9 cellular contexts compared by ENCODE assay signal in the genomic region with DNA sequence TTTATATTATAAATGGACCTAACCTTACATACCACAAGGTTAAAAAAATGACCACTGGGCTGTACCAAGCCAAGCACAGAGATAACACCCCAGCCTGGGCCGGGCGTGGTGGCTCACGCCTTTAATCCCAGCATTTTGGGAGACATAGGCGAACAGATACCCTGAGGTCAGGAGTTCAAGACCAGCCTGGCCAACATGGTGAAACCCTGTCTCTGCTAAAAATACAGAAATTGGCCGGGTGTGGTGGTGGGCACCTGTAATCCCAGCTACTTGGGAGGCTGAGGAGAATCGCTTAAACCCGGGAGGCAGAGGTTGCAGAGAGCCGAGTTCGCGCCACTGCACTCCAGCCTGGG. TPM values are rescaled to one million over a fixed set of nuclear protein-coding genes. Genes with fewer than 3 reads are reported as not detected.
DNase-seq lines count a peak whose midpoint lies in the region; ATAC-seq, FAIRE-seq and TF ChIP-seq lines count a peak whose summit lies in the region.
"Not testable (repeated sequence)": the region's sequence is repeated elsewhere in the genome, so short reads cannot be mapped to it uniquely, and the experiment has no call there.
"Had no signal": no experiment of that assay in that cellular context is flagged by ENCODE, and none has a peak within 500 bp of the region (broad histone marks: within the 10 kb centered on the region; RNA-seq: fewer than 3 reads in every experiment).

No MANE protein-coding gene starts in this region.

- TF ChIP-seq RAD21 in A549 (conservative IDR thresholded peaks at IDR 0.05 in 1 of 2, IDR thresholded peaks at IDR 0.05 in 1 of 2), result not testable (repeated sequence)

- H3K27me3 Mint-ChIP-seq in activated naive CD8-positive, alpha-beta T cell treated with anti-CD3 and anti-CD28 coated beads, Interleukin-2, amount 10 ng/mL, durations not matched to agents 7 days and 5 days; effector memory CD8-positive, alpha-beta T cell; stimulated activated memory B cell treated with anti-CD40 and anti-IgM and Interleukin-4, amounts not matched to agents 10 μg/mL and 1 μg/mL and 100 μg/mL, for 72 hours: not testable (repeated sequence)
- peaks cover 13% of the 10 kb centered on the region for H3K27me3 Mint-ChIP-seq in nephron (ENCODE audit: low read depth)

- H3K36me3 ChIP-seq in H7 (replicated peaks; ENCODE audit: control insufficient read depth, insufficient read depth, low read length), result not testable (repeated sequence)
- H3K36me3 ChIP-seq in SJCRH30, result peaks cover 34% of the 10 kb centered on the region
- H3K36me3 ChIP-seq in iPS-18a (ENCODE audit: control insufficient read depth, low read depth, low read length), result peaks cover 26% of the 10 kb centered on the region

- DNase-seq in A549 (ENCODE audit: low read depth in 1 of 2, low spot score in 1 of 2); H7; SJCRH30; activated naive CD8-positive, alpha-beta T cell treated with anti-CD3 and anti-CD28 coated beads, Interleukin-2, amount 10 ng/mL, durations not matched to agents 7 days and 5 days; effector memory CD8-positive, alpha-beta T cell: not testable (repeated sequence)

- H3K9me3 Mint-ChIP-seq in activated naive CD8-positive, alpha-beta T cell treated with anti-CD3 and anti-CD28 coated beads, Interleukin-2, amount 10 ng/mL, durations not matched to agents 7 days and 5 days, result peaks cover 29% of the 10 kb centered on the region
- not testable (repeated sequence) for H3K9me3 Mint-ChIP-seq in effector memory CD8-positive, alpha-beta T cell
- peaks cover 35% of the 10 kb centered on the region for H3K9me3 Mint-ChIP-seq in nephron
- H3K9me3 Mint-ChIP-seq in stimulated activated memory B cell treated with anti-CD40 and anti-IgM and Interleukin-4, amounts not matched to agents 10 μg/mL and 1 μg/mL and 100 μg/mL, for 72 hours, result peaks cover 10% of the 10 kb centered on the region

- WGBS in A549 (ENCODE audit: missing lambda C conversion rate), result 21% methylated on average over 8 of the region's 10 CpGs

- H3K4me2 ChIP-seq in A549, result peak overlapping the region; percentile 72

- TF ChIP-seq EP300 in A549 (IDR thresholded peaks at IDR 0.05), result not testable (repeated sequence)

- peak overlapping the region; percentile 69 for H3K4me3 ChIP-seq in A549
- H3K4me3 ChIP-seq in H7 (ENCODE audit: insufficient read depth, low read depth, low read length), result peak overlapping the region; percentile 22
- H3K4me3 ChIP-seq in SJCRH30, result peak overlapping the region; percentile 72
- H3K4me3 ChIP-seq in iPS-18a (ENCODE audit: low read length), result peak overlapping the region; percentile 70

- not testable (repeated sequence) for TF ChIP-seq CTCF in A549 (IDR thresholded peaks at IDR 0.05); nephron (IDR thresholded peaks at IDR 0.05; ENCODE audit: unreplicated experiment in 3 of 3)

- H3K4me3 Mint-ChIP-seq in activated naive CD8-positive, alpha-beta T cell treated with anti-CD3 and anti-CD28 coated beads, Interleukin-2, amount 10 ng/mL, durations not matched to agents 7 days and 5 days, result peak overlapping the region; percentile 99
- peak overlapping the region; percentile 98 to 100 for H3K4me3 Mint-ChIP-seq in effector memory CD8-positive, alpha-beta T cell
- H3K4me3 Mint-ChIP-seq in nephron, result peak overlapping the region; percentile 98 to 100 (median 99)
- peak overlapping the region; percentile 100 for H3K4me3 Mint-ChIP-seq in stimulated activated memory B cell treated with anti-CD40 and anti-IgM and Interleukin-4, amounts not matched to agents 10 μg/mL and 1 μg/mL and 100 μg/mL, for 72 hours

- not testable (repeated sequence) for FAIRE-seq in A549 (lab: Jason Lieb, UNC)

- not testable (repeated sequence) for H3K27me3 ChIP-seq in H7 (ENCODE audit: control insufficient read depth, insufficient read depth, low read length); SJCRH30; iPS-18a (ENCODE audit: control insufficient read depth, insufficient read depth, low read length)

- H3K9me3 ChIP-seq in A549, result peaks cover 32% of the 10 kb centered on the region
- H3K9me3 ChIP-seq in SJCRH30 (replicated peaks), result peaks cover 17% of the 10 kb centered on the region
- H3K9me3 ChIP-seq in iPS-18a (ENCODE audit: control insufficient read depth, low read depth, low read length), result not testable (repeated sequence)

- not testable (repeated sequence) for TF ChIP-seq POLR2A in A549 (IDR thresholded peaks at IDR 0.05; ENCODE audit: low read length)

- ATAC-seq in A549; activated naive CD8-positive, alpha-beta T cell treated with anti-CD3 and anti-CD28 coated beads, Interleukin-2, amount 10 ng/mL, durations not matched to agents 7 days and 5 days (ENCODE audit: low read depth); effector memory CD8-positive, alpha-beta T cell (replicated peaks); stimulated activated memory B cell treated with anti-CD40 and anti-IgM and Interleukin-4, amounts not matched to agents 10 μg/mL and 1 μg/mL and 100 μg/mL, for 72 hours: not testable (repeated sequence)

- peak overlapping the region; percentile 81 for H3K9ac ChIP-seq in iPS-18a (ENCODE audit: low read length)

- POLR2A ChIA-PET in A549 (lab: Yijun Ruan, JAX), result interaction anchor here (0.6 to 2.0 kb wide), 4 partner anchors 11 to 550 kb away, joined by 3 to 7 read pairs (median 4); a partner anchor contains a TSS
- POLR2A ChIA-PET in activated naive CD8-positive, alpha-beta T cell treated with anti-CD3 and anti-CD28 coated beads, Interleukin-2, amount 10 ng/mL, durations not matched to agents 7 days and 5 days (lab: Charles Lee), result interaction anchor here (0.9 to 2.5 kb wide), 8 partner anchors 13 to 557 kb away, joined by 3 to 33 read pairs (median 4); a partner anchor contains a TSS

- peak overlapping the region; percentile 97 for H3K27ac Mint-ChIP-seq in activated naive CD8-positive, alpha-beta T cell treated with anti-CD3 and anti-CD28 coated beads, Interleukin-2, amount 10 ng/mL, durations not matched to agents 7 days and 5 days
- H3K27ac Mint-ChIP-seq in effector memory CD8-positive, alpha-beta T cell, result peak overlapping the region in 1 of 2 donors; percentile 99
- peak overlapping the region; percentile 100 for H3K27ac Mint-ChIP-seq in nephron
- peak overlapping the region; percentile 94 for H3K27ac Mint-ChIP-seq in stimulated activated memory B cell treated with anti-CD40 and anti-IgM and Interleukin-4, amounts not matched to agents 10 μg/mL and 1 μg/mL and 100 μg/mL, for 72 hours

- H3K27ac ChIP-seq in A549, result peak overlapping the region; percentile 69 to 92
- H3K27ac ChIP-seq in SJCRH30, result peak overlapping the region; percentile 88
- H3K27ac ChIP-seq in iPS-18a (ENCODE audit: low read length), result not testable (repeated sequence)

- H3K4me1 Mint-ChIP-seq in activated naive CD8-positive, alpha-beta T cell treated with anti-CD3 and anti-CD28 coated beads, Interleukin-2, amount 10 ng/mL, durations not matched to agents 7 days and 5 days, result peaks cover 28% of the 10 kb centered on the region
- H3K4me1 Mint-ChIP-seq in effector memory CD8-positive, alpha-beta T cell (ENCODE audit: low read depth in 2 of 2), result peaks cover 32 to 34% of the 10 kb centered on the region in 2 donors
- peaks cover 12% of the 10 kb centered on the region for H3K4me1 Mint-ChIP-seq in nephron
- peaks cover 20% of the 10 kb centered on the region for H3K4me1 Mint-ChIP-seq in stimulated activated memory B cell treated with anti-CD40 and anti-IgM and Interleukin-4, amounts not matched to agents 10 μg/mL and 1 μg/mL and 100 μg/mL, for 72 hours

- not testable (repeated sequence) for H3K4me1 ChIP-seq in A549; SJCRH30; iPS-18a (ENCODE audit: control insufficient read depth, low read depth, low read length)

- CTCF ChIA-PET in A549 (lab: Yijun Ruan, JAX), result interaction anchor here (1.2 kb wide), 1 partner anchor 12 kb away, joined by 3 read pairs; no protein-coding TSS in a partner anchor

- H3K36me3 Mint-ChIP-seq in activated naive CD8-positive, alpha-beta T cell treated with anti-CD3 and anti-CD28 coated beads, Interleukin-2, amount 10 ng/mL, durations not matched to agents 7 days and 5 days, result peaks cover 63% of the 10 kb centered on the region
- H3K36me3 Mint-ChIP-seq in effector memory CD8-positive, alpha-beta T cell (ENCODE audit: insufficient read depth), result peaks cover 33% of the 10 kb centered on the region
- peaks cover 31% of the 10 kb centered on the region for H3K36me3 Mint-ChIP-seq in nephron (ENCODE audit: low read depth)
- H3K36me3 Mint-ChIP-seq in stimulated activated memory B cell treated with anti-CD40 and anti-IgM and Interleukin-4, amounts not matched to agents 10 μg/mL and 1 μg/mL and 100 μg/mL, for 72 hours, result peaks cover 35% of the 10 kb centered on the region

RNA-seq across cellular contexts. Expression of a gene that starts 0.4 kb away (rescaled TPM):
- polyA plus RNA-seq in A549 (2011; rRNA removed) (0.89 and 1.1 TPM in 2 replicates), A549 (2017; fragmentation: RNase III; extraction: RNeasy Plus Mini Kit Qiagen cat#74134 plus additional on column Dnase treatment) (0.96 to 1.3 TPM (median 1.0 TPM) in 3 replicates)
- 0.67 and 0.71 TPM in 2 replicates for polyA plus RNA-seq in A549 (2012; cell fraction: cytosol; rRNA removed)
- 0.95 and 0.97 TPM in 2 replicates for polyA plus RNA-seq in A549 (2012; cell fraction: nucleus; rRNA removed)
- 0.79 and 1.1 TPM in 2 replicates for polyA minus RNA-seq in A549 (2011; rRNA and poly(A)+ RNA removed)
- 12.3 and 13.8 TPM in 2 replicates for total RNA-seq in H7 (2014; rRNA removed; shearing (Covaris generic))
- 10.1 and 12.0 TPM in 2 replicates for total RNA-seq in SJCRH30 (2014; rRNA removed; shearing (Covaris generic))
- 10 to 100 TPM; 20.8 to 21.6 TPM for total RNA-seq in activated naive CD8-positive, alpha-beta T cell treated with anti-CD3 and anti-CD28 coated beads, Interleukin-2, amount 10 ng/mL, durations not matched to agents 7 days and 5 days
- total RNA-seq: A172 had no signal

Comparison
In these comparisons a context has a peak if more than half of its experiments do, and no peak if none do; other contexts are left out.
1. H3K4me3 ChIP-seq: peak in every context shown above with its lines; median percentile 72 in SJCRH30; 70 in iPS-18a; 69 in A549; 22 in H7.